In the genomic region with DNA sequence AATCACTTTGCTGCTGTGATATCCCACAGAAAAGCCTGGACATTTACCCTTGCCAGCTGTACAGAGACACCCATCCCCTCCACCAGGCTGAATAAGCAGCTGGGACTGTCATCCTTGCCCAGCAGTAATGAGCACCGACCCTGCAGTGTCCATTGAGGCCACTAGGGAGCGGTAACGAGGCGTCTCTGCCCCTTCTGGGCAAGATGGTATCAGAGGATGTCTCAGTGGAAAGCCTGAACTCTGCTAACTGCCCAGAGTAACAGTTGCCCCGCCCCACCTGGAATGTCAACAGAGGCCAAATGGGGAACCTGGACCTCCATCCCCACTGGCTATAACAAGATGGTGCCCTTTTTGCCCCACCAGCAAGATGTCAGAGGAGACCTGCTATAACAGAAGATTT, we compare ENCODE assay signal across 7 cellular contexts. TPM values are rescaled to one million over a fixed set of nuclear protein-coding genes. Genes with fewer than 3 reads are reported as not detected.
DNase-seq lines count a peak whose midpoint lies in the region; ATAC-seq and TF ChIP-seq lines count a peak whose summit lies in the region.

No MANE protein-coding gene starts in this region.

- H3K9ac ChIP-seq in KMS-11, result no peak overlapping the region

- H3K27ac Mint-ChIP-seq in CD8-positive, alpha-beta T cell, result no peak overlapping the region

- H3K4me3 Mint-ChIP-seq in CD8-positive, alpha-beta T cell, result no peak overlapping the region

- H3K36me3 ChIP-seq in KMS-11 (ENCODE audit: insufficient read depth), result no peaks in the 10 kb centered on the region
- no peaks in the 10 kb centered on the region for H3K36me3 ChIP-seq in CD8-positive, alpha-beta T cell (ENCODE audit: insufficient read depth, low read length)

- H4K20me1 ChIP-seq in KMS-11 (ENCODE audit: insufficient read depth), result no peaks in the 10 kb centered on the region

- CTCF ChIA-PET in CD8-positive, alpha-beta T cell (lab: Charles Lee), result no interaction called here

- peak; percentile 2 for DNase-seq in GDM1 (lab: John Stamatoyannopoulos, UW)
- DNase-seq in activated CD8-positive, alpha-beta memory T cell treated with anti-CD3 and anti-CD28 coated beads, Interleukin-2, amount 50 U/mL, for 48 hours, result peak; percentile 79
- DNase-seq in left lobe of liver (ENCODE audit: low spot score), result no peak
- no peak for DNase-seq in mesenteric fat pad (ENCODE audit: low spot score)
- DNase-seq in CD8-positive, alpha-beta T cell, result no peak
- DNase-seq in NCI-H2171 (lab: John Stamatoyannopoulos, UW), result no peak

- H3K4me1 Mint-ChIP-seq in CD8-positive, alpha-beta T cell (ENCODE audit: low read depth), result no peaks in the 10 kb centered on the region

- H3K9me3 ChIP-seq in CD8-positive, alpha-beta T cell (ENCODE audit: low read length), result no peaks in the 10 kb centered on the region

- no peak overlapping the region for H2AFZ ChIP-seq in KMS-11 (ENCODE audit: low read depth)

- H3K9me3 Mint-ChIP-seq in CD8-positive, alpha-beta T cell, result peaks cover 18% of the 10 kb centered on the region

- no peaks in the 10 kb centered on the region for H3K4me1 ChIP-seq in KMS-11 (ENCODE audit: low read depth, poor library complexity, severe bottlenecking)
- H3K4me1 ChIP-seq in CD8-positive, alpha-beta T cell (ENCODE audit: insufficient read depth, low read length), result no peaks in the 10 kb centered on the region

- POLR2A ChIA-PET in CD8-positive, alpha-beta T cell (lab: Charles Lee), result no interaction called here

- no peak overlapping the region for H3K4me2 ChIP-seq in KMS-11

- peak; percentile 72 for TF ChIP-seq CTCF in KMS-11 (conservative IDR thresholded peaks at IDR 0.05; ENCODE audit: low read depth, low read length)
- no peak for TF ChIP-seq CTCF in CD8-positive, alpha-beta T cell (IDR thresholded peaks at IDR 0.05)

- intact Hi-C loops in CD8-positive, alpha-beta T cell (cut with DNase I, micrococcal nuclease), result no loop called here

- H3K27ac ChIP-seq in KMS-11, result no peak overlapping the region
- no peak overlapping the region for H3K27ac ChIP-seq in CD8-positive, alpha-beta T cell (ENCODE audit: low read depth, low read length)

- H3K27me3 Mint-ChIP-seq in CD8-positive, alpha-beta T cell (ENCODE audit: low read depth), result peaks cover 18% of the 10 kb centered on the region

- no peaks in the 10 kb centered on the region for H3K36me3 Mint-ChIP-seq in CD8-positive, alpha-beta T cell

- peak; percentile 80 for ATAC-seq in left lobe of liver
- ATAC-seq in CD8-positive, alpha-beta T cell, result no peak

- H3K4me3 ChIP-seq in KMS-11 (IDR thresholded peaks at IDR 0.05; ENCODE audit: insufficient read depth, low read depth, low read length), result no peak overlapping the region
- no peak overlapping the region for H3K4me3 ChIP-seq in CD8-positive, alpha-beta T cell (ENCODE audit: low read depth, low read length)

- no peaks in the 10 kb centered on the region for H3K27me3 ChIP-seq in KMS-11 (ENCODE audit: insufficient read depth, low read depth)
- H3K27me3 ChIP-seq in CD8-positive, alpha-beta T cell (ENCODE audit: insufficient read depth, low read length), result no peaks in the 10 kb centered on the region

- H3K79me2 ChIP-seq in KMS-11 (ENCODE audit: insufficient read depth, low read depth), result no peaks in the 10 kb centered on the region

RNA-seq across cellular contexts. Expression of a gene that starts 22.8 kb away (rescaled TPM):
- not detected for total RNA-seq in left lobe of liver
- total RNA-seq in mesenteric fat pad, result not detected
- not detected for total RNA-seq in CD8-positive, alpha-beta T cell

RNA-seq across cellular contexts. Expression of a gene that starts 52.0 kb away (rescaled TPM):
- total RNA-seq in left lobe of liver (4.3 TPM), mesenteric fat pad (3.9 TPM)
- 1 to 10 TPM; 8.5 to 8.8 TPM for total RNA-seq in CD8-positive, alpha-beta T cell

Comparison
In these comparisons a context has a peak if more than half of its experiments do, and no peak if none do; other contexts are left out.
1. DNase-seq: peak in GDM1 (single experiment) and activated CD8-positive, alpha-beta memory T cell treated with anti-CD3 and anti-CD28 coated beads, Interleukin-2, amount 50 U/mL, for 48 hours (single experiment); none in left lobe of liver (single experiment), mesenteric fat pad (single experiment), CD8-positive, alpha-beta T cell (0 of 7) and NCI-H2171 (single experiment).